9 cellular contexts compared by ENCODE assay signal in the genomic region with DNA sequence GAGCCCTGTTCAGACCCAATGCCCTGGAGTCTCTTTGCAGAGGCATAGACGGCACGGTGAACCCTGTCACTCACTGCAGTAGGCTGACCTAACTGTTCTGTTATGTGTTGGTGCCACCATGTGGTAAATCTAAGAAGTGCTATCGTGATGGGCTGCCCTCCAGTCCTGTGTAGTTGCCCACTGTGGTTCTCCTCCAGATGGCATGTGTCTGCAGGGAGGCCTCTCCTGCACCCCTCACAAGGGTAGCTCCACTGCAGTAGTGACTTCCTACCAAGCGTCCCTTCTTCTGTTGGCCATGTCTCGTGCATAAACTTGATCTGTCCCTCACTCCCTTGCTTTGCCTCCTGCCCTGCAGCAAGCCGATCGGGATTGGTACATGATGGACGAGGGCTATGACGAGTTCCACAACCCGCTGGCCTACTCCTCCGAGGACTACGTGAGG. TPM values are rescaled to one million over a fixed set of nuclear protein-coding genes. Genes with fewer than 3 reads are reported as not detected.
DNase-seq lines count a peak whose midpoint lies in the region; ATAC-seq, FAIRE-seq and TF ChIP-seq lines count a peak whose summit lies in the region.
"Had no signal": no experiment of that assay in that cellular context is flagged by ENCODE, and none has a peak within 500 bp of the region (broad histone marks: within the 10 kb centered on the region; RNA-seq: fewer than 3 reads in every experiment).

No MANE protein-coding gene starts in this region.

- ATAC-seq in GM18520 (IDR thresholded peaks at IDR 0.05; ENCODE audit: unreplicated experiment) (peak; percentile 45), HG03196 (IDR thresholded peaks at IDR 0.05; ENCODE audit: unreplicated experiment) (peak; percentile 59), pancreas (peak; percentile 56 to 95 (median 85)), HG03460 (IDR thresholded peaks at IDR 0.05; ENCODE audit: unreplicated experiment) (no peak)

- peaks cover 0 to 11% (median 6%) of the 10 kb centered on the region in 3 donors for H3K4me1 ChIP-seq in pancreas

- peaks cover 23% of the 10 kb centered on the region for H3K4me1 Mint-ChIP-seq in activated T-cell treated with anti-CD3 and anti-CD28 coated beads, Interleukin-2, amount 50 U/mL, for 24 hours (ENCODE audit: low read depth)

- no peak overlapping the region for H3K27ac Mint-ChIP-seq in activated T-cell treated with anti-CD3 and anti-CD28 coated beads, Interleukin-2, amount 50 U/mL, for 24 hours

- no peaks in the 10 kb centered on the region for H3K9me3 ChIP-seq in pancreas

- 59 to 63% methylated on average over 12 of the region's 12 CpGs for WGBS in pancreas, 2 donors

- H3K4me3 Mint-ChIP-seq in activated T-cell treated with anti-CD3 and anti-CD28 coated beads, Interleukin-2, amount 50 U/mL, for 24 hours: no peak overlapping the region

- no peaks in the 10 kb centered on the region for H3K27me3 Mint-ChIP-seq in activated T-cell treated with anti-CD3 and anti-CD28 coated beads, Interleukin-2, amount 50 U/mL, for 24 hours
- H3K27me3 Mint-ChIP-seq: IgD-negative memory B cell had no signal

- no peak for FAIRE-seq in frontal cortex (lab: Jason Lieb, UNC)
- no peak for FAIRE-seq in pancreas (lab: Jason Lieb, UNC)

- intact Hi-C loops in pancreas (cut with DNase I): no loop called here

- H3K27me3 ChIP-seq in pancreas: no peaks in the 10 kb centered on the region

- no peak overlapping the region for H3K27ac ChIP-seq in pancreas

- DNase-seq in Ammon's horn (ENCODE audit: low spot score) (peak; percentile 70), NCI-H82 treated with DMSO at 0.1 percent for 48 hours (lab: John Stamatoyannopoulos, UW; ENCODE audit: unreplicated experiment) (peak; percentile 5), frontal cortex (ENCODE audit: low spot score in 2 of 2) (peak; percentile 50 to 67), pancreas (peak in 2 of 6 donors; percentile 27 to 54)
- peak; percentile 41 for DNase-seq in activated T-cell treated with anti-CD3 and anti-CD28 coated beads, Interleukin-2, amount 50 U/mL, for 24 hours

- no peak overlapping the region for H3K4me3 ChIP-seq in pancreas

- TF ChIP-seq CTCF in pancreas (IDR thresholded peaks at IDR 0.05): peak in 3 of 4 donors; percentile 37 to 46 (median 38)

- H3K9me3 Mint-ChIP-seq in activated T-cell treated with anti-CD3 and anti-CD28 coated beads, Interleukin-2, amount 50 U/mL, for 24 hours: no peaks in the 10 kb centered on the region
- H3K9me3 Mint-ChIP-seq: IgD-negative memory B cell had no signal

- peaks cover 89% of the 10 kb centered on the region for H3K36me3 Mint-ChIP-seq in activated T-cell treated with anti-CD3 and anti-CD28 coated beads, Interleukin-2, amount 50 U/mL, for 24 hours (ENCODE audit: low read depth)

- peaks cover 0 to 63% (median 49%) of the 10 kb centered on the region in 3 donors for H3K36me3 ChIP-seq in pancreas

RNA-seq across cellular contexts. Expression of gene DHX38, which starts 5.8 kb away (rescaled TPM):
- 57.1 TPM for total RNA-seq in frontal cortex
- total RNA-seq in pancreas: 10 to 100 TPM; 16.3 to 31.6 (median 22.6) TPM
- 10 to 100 TPM; 63.1 to 68.2 TPM for polyA plus RNA-seq in pancreas

RNA-seq across cellular contexts. Expression of gene TXNL4B, which starts 6.0 kb away (rescaled TPM):
- 10.2 TPM for total RNA-seq in frontal cortex
- 1 to 10 TPM; 5.3 to 9.6 (median 6.9) TPM for total RNA-seq in pancreas
- 1 to 10 TPM; 5.7 to 7.2 TPM for polyA plus RNA-seq in pancreas

RNA-seq across cellular contexts. Expression of gene HPR, which starts 36.4 kb away (rescaled TPM):
- under 0.01 TPM for total RNA-seq in frontal cortex
- not detected for total RNA-seq in pancreas
- 1 to 10 TPM in 1 of 2 donors, under 1 TPM in 1; 0.85 to 1.2 TPM for polyA plus RNA-seq in pancreas
- polyA plus RNA-seq: IgD-negative memory B cell had no signal

RNA-seq across cellular contexts. Expression of gene HP, which starts 45.1 kb away (rescaled TPM):
- total RNA-seq in frontal cortex (0.41 TPM), pancreas (10 to 100 TPM in 1 of 6 donors, 1 to 10 TPM in 2, under 1 TPM in 3; 0.08 to 22.5 (median 0.92) TPM)
- 10 to 100 TPM in 1 of 2 donors, 1 to 10 TPM in 1; 1.5 to 43.5 TPM for polyA plus RNA-seq in pancreas
- polyA plus RNA-seq: IgD-negative memory B cell had no signal
